32 cellular contexts compared by ENCODE assay signal in the genomic region with DNA sequence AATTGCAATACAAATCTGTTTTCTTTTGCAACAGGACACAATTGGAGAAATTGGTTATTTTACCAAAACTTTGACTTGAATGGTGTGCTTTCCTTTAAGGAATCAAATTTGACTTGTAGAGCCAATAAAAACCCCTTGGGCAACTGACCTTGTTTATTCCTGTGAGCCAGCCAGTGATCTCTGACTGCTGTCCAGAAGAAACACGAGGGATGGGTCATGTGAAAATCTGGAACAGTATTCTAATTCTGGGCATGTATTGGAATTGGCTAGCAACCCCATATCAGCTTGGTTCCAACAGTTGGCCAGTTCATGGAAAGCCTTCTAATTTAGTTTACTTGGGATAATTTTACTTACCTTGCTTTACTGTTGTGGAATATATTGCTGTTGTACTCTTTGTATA. TPM values are rescaled to one million over a fixed set of nuclear protein-coding genes. Genes with fewer than 3 reads are reported as not detected.
DNase-seq lines count a peak whose midpoint lies in the region; ATAC-seq, FAIRE-seq and TF ChIP-seq lines count a peak whose summit lies in the region.
"Had no signal": no experiment of that assay in that cellular context is flagged by ENCODE, and none has a peak within 500 bp of the region (broad histone marks: within the 10 kb centered on the region; RNA-seq: fewer than 3 reads in every experiment).

No MANE protein-coding gene starts in this region.

- no peaks in the 10 kb centered on the region for H3K4me1 Mint-ChIP-seq in T-helper 2 cell treated with Interferon-gamma antibody and Interleukin-4, amounts not matched to agents 5 μg/mL and 100 μg/mL, for 36 hours (ENCODE audit: low read depth)
- H3K4me1 Mint-ChIP-seq: activated CD4-positive, alpha-beta T cell treated with anti-CD3 and anti-CD28 coated beads, Interleukin-2, amount 10 ng/mL, durations not matched to agents 7 days and 5 days had no signal

- no peak overlapping the region for H3K27ac Mint-ChIP-seq in T-helper 2 cell treated with Interferon-gamma antibody and Interleukin-4, amounts not matched to agents 5 μg/mL and 100 μg/mL, for 36 hours
- H3K27ac Mint-ChIP-seq: activated CD4-positive, alpha-beta T cell treated with anti-CD3 and anti-CD28 coated beads, Interleukin-2, amount 10 ng/mL, durations not matched to agents 7 days and 5 days; activated naive CD8-positive, alpha-beta T cell; naive thymus-derived CD4-positive, alpha-beta T cell had no signal

- peaks cover 16% of the 10 kb centered on the region for H3K27me3 Mint-ChIP-seq in T-helper 2 cell treated with Interferon-gamma antibody and Interleukin-4, amounts not matched to agents 5 μg/mL and 100 μg/mL, for 36 hours (ENCODE audit: low read depth)

- no peaks in the 10 kb centered on the region for H3K36me3 Mint-ChIP-seq in T-helper 2 cell treated with Interferon-gamma antibody and Interleukin-4, amounts not matched to agents 5 μg/mL and 100 μg/mL, for 36 hours (ENCODE audit: low read depth)
- H3K36me3 Mint-ChIP-seq: activated naive CD8-positive, alpha-beta T cell had no signal

- no peak for ATAC-seq in gastroesophageal sphincter
- ATAC-seq: A549; left colon; naive thymus-derived CD4-positive, alpha-beta T cell had no signal

- H3K9me3 Mint-ChIP-seq in T-helper 2 cell treated with Interferon-gamma antibody and Interleukin-4, amounts not matched to agents 5 μg/mL and 100 μg/mL, for 36 hours, result no peaks in the 10 kb centered on the region
- H3K9me3 Mint-ChIP-seq: activated CD4-positive, alpha-beta T cell treated with anti-CD3 and anti-CD28 coated beads, Interleukin-2, amount 10 ng/mL, durations not matched to agents 7 days and 5 days had no signal

- DNase-seq in C1 segment of cervical spinal cord (lab: John Stamatoyannopoulos, UW) (peak in 8 of 14 donors; percentile 31 to 72 (median 62)), inferior parietal cortex (ENCODE audit: extremely low spot score) (peak; percentile 86), substantia nigra (lab: John Stamatoyannopoulos, UW) (peak in 34 of 49 donors; percentile 26 to 87 (median 46)), foreskin melanocyte (no peak)
- DNase-seq in stimulated activated CD4-positive, alpha-beta T cell treated with anti-CD3 and anti-CD28 coated beads, Interleukin-1b, Interleukin-23, amount 100 ng/mL, for 48 hours, result no peak
- DNase-seq in T-helper 2 cell treated with Interferon-gamma antibody and Interleukin-4, amounts not matched to agents 5 μg/mL and 100 μg/mL, for 36 hours (ENCODE audit: low spot score), result no peak
- DNase-seq: activated CD4-positive, alpha-beta T cell treated with anti-CD3 and anti-CD28 coated beads, Interleukin-2, amount 10 ng/mL, durations not matched to agents 7 days and 5 days; BE2C; Caco-2; DMS79 treated with DMSO at 0.1 percent for 48 hours; effector CD8-positive, alpha-beta T cell; GOT3; left colon; naive thymus-derived CD4-positive, alpha-beta T cell; NCI-H1105 treated with DMSO at 0.1 percent for 48 hours; NCI-H2081 treated with DMSO at 0.1 percent for 48 hours; NCI-H345; NCI-H82; stimulated activated CD4-positive, alpha-beta T cell treated with anti-CD3 and anti-CD28 coated beads, Interleukin-4, amount 100 ng/mL, for 24 hours; stimulated activated naive CD4-positive, alpha-beta T cell; T1000; trophoblast cell had no signal

- peak; percentile 38 for FAIRE-seq in colon (lab: Jason Lieb, UNC)
- FAIRE-seq: A549 had no signal

- no peak for TF ChIP-seq CTCF in gastroesophageal sphincter (IDR thresholded peaks at IDR 0.05)

- H3K4me3 ChIP-seq in gastroesophageal sphincter, result no peak overlapping the region
- H3K4me3 ChIP-seq: A549 had no signal

- H3K4me3 Mint-ChIP-seq in T-helper 2 cell treated with Interferon-gamma antibody and Interleukin-4, amounts not matched to agents 5 μg/mL and 100 μg/mL, for 36 hours, result no peak overlapping the region
- H3K4me3 Mint-ChIP-seq: activated CD4-positive, alpha-beta T cell treated with anti-CD3 and anti-CD28 coated beads, Interleukin-2, amount 10 ng/mL, durations not matched to agents 7 days and 5 days; activated naive CD8-positive, alpha-beta T cell; naive thymus-derived CD4-positive, alpha-beta T cell had no signal

- H3K36me3 ChIP-seq in gastroesophageal sphincter, result no peaks in the 10 kb centered on the region
- H3K36me3 ChIP-seq: BE2C had no signal

- 17 to 50% methylated on average over 1 of the region's 1 CpG for WGBS in gastroesophageal sphincter (ENCODE audit: low coverage in 1 of 2), 2 donors

- no peak for TF ChIP-seq POLR2A in gastroesophageal sphincter (IDR thresholded peaks at IDR 0.05)

- no peaks in the 10 kb centered on the region for H3K4me1 ChIP-seq in gastroesophageal sphincter
- H3K4me1 ChIP-seq: A549, BE2C, Caco-2 had no signal

- TF ChIP-seq EP300 in gastroesophageal sphincter (IDR thresholded peaks at IDR 0.05), result no peak

- peak overlapping the region; percentile 91 for H3K27ac ChIP-seq in substantia nigra (ENCODE audit: low read depth, low read length, poor library complexity, severe bottlenecking)
- H3K27ac ChIP-seq in gastroesophageal sphincter, result no peak overlapping the region
- H3K27ac ChIP-seq: A549 had no signal

- H3K9me3 ChIP-seq in gastroesophageal sphincter, result no peaks in the 10 kb centered on the region
- H3K9me3 ChIP-seq: A549, BE2C, Caco-2 had no signal

- no peaks in the 10 kb centered on the region for H3K27me3 ChIP-seq in gastroesophageal sphincter
- H3K27me3 ChIP-seq: BE2C had no signal

RNA-seq across cellular contexts. Expression of gene HHATL, which starts 19.1 kb away (rescaled TPM):
- 1 to 10 TPM in 1 of 4 donors, under 1 TPM in 1, not detected in 2; 0.23 to 1.2 TPM for total RNA-seq in gastroesophageal sphincter
- total RNA-seq: activated CD4-positive, alpha-beta T cell treated with anti-CD3 and anti-CD28 coated beads, Interleukin-2, amount 10 ng/mL, durations not matched to agents 7 days and 5 days; Caco-2; cerebellum; epithelial cell of proximal tubule; HT-29; M059J; naive thymus-derived CD4-positive, alpha-beta T cell; osteoblast had no signal

RNA-seq across cellular contexts. Expression of gene KLHL40, which starts 36.4 kb away (rescaled TPM):
- total RNA-seq in gastroesophageal sphincter, result not detected
- total RNA-seq: activated CD4-positive, alpha-beta T cell treated with anti-CD3 and anti-CD28 coated beads, Interleukin-2, amount 10 ng/mL, durations not matched to agents 7 days and 5 days; Caco-2; epithelial cell of proximal tubule; HT-29; left colon; M059J; mesenteric fat pad; naive thymus-derived CD4-positive, alpha-beta T cell; osteoblast had no signal

RNA-seq across cellular contexts. Expression of gene CCDC13, which starts 51.4 kb away (rescaled TPM):
- total RNA-seq in gastroesophageal sphincter, result 1 to 10 TPM; 2.8 to 7.4 (median 5.6) TPM
- total RNA-seq: HT-29 had no signal

Comparison
In these comparisons a context has a peak if more than half of its experiments do, and no peak if none do; other contexts are left out.
1. DNase-seq: peak in C1 segment of cervical spinal cord (8 of 14), inferior parietal cortex (single experiment) and substantia nigra (34 of 49); none in stimulated activated CD4-positive, alpha-beta T cell treated with anti-CD3 and anti-CD28 coated beads, Interleukin-1b, Interleukin-23, amount 100 ng/mL, for 48 hours (single experiment), T-helper 2 cell treated with Interferon-gamma antibody and Interleukin-4, amounts not matched to agents 5 μg/mL and 100 μg/mL, for 36 hours (single experiment) and foreskin melanocyte (single experiment).